Comparison of ENCODE assay signal across 8 cellular contexts in the genomic region with DNA sequence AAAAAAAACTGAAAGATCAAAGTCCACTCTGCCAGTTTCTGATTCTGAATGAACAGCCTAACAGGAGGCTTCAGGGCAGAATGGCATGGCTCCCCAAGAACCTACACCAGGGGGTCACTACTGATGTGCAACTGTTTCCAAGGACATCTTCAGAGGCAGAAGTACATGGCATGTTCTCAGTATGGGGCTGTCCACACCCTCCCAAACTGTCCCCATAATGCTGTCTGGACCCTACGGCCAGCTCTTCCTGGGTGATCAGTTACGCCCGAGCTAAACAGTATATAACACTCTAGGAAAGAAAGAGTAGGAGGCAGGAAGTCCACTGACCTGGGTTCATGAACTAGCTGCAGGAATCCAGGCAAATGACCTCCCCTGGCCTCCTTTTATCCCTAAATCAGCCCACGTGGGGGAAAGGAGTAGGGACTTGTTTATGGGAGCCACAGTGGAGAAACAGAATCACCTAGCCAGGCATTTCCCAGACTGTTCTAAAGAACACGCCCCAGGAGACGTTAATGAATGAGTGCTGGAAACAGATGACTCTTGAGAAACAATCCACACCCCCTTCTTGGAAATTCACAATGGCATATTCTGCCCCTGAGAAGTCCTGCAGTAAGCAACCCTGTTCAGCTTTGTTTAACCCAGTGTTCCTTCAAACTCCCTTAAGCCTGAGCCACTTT. TPM values are rescaled to one million over a fixed set of nuclear protein-coding genes. Genes with fewer than 3 reads are reported as not detected.
DNase-seq lines count a peak whose midpoint lies in the region; ATAC-seq and TF ChIP-seq lines count a peak whose summit lies in the region.

No MANE protein-coding gene starts in this region.

- TF ChIP-seq CTCF in adrenal gland (IDR thresholded peaks at IDR 0.05) (no peak), kidney epithelial cell (IDR thresholded peaks at IDR 0.05; ENCODE audit: insufficient read depth, low read length, poor library complexity, severe bottlenecking) (no peak)

- H3K27me3 Mint-ChIP-seq in stimulated activated naive B cell treated with anti-CD40 and anti-IgM and Interleukin-4, amounts not matched to agents 10 μg/mL and 1 μg/mL and 100 μg/mL, for 72 hours: no peaks in the 10 kb centered on the region

- H3K4me3 Mint-ChIP-seq in stimulated activated naive B cell treated with anti-CD40 and anti-IgM and Interleukin-4, amounts not matched to agents 10 μg/mL and 1 μg/mL and 100 μg/mL, for 72 hours: peak overlapping the region; percentile 91

- no peaks in the 10 kb centered on the region for H3K9me3 Mint-ChIP-seq in stimulated activated naive B cell treated with anti-CD40 and anti-IgM and Interleukin-4, amounts not matched to agents 10 μg/mL and 1 μg/mL and 100 μg/mL, for 72 hours

- H3K36me3 ChIP-seq in adrenal gland (replicated peaks in 1 of 2) (no peaks in the 10 kb centered on the region), kidney epithelial cell (ENCODE audit: control insufficient read depth, insufficient read depth, low read length) (no peaks in the 10 kb centered on the region)

- peak overlapping the region; percentile 85 for H3K27ac Mint-ChIP-seq in stimulated activated naive B cell treated with anti-CD40 and anti-IgM and Interleukin-4, amounts not matched to agents 10 μg/mL and 1 μg/mL and 100 μg/mL, for 72 hours

- H3K4me1 Mint-ChIP-seq in stimulated activated naive B cell treated with anti-CD40 and anti-IgM and Interleukin-4, amounts not matched to agents 10 μg/mL and 1 μg/mL and 100 μg/mL, for 72 hours: peaks cover 53 to 94% of the 10 kb centered on the region in 2 donors

- peak overlapping the region; percentile 81 to 97 (median 96) for H3K27ac ChIP-seq in adrenal gland

- peak in 1 of 2 donors; percentile 20 for TF ChIP-seq POLR2A in adrenal gland (IDR thresholded peaks at IDR 0.05)

- WGBS in adrenal gland, 4 donors: 31 to 45% (median 42%) methylated on average over 4 to 6 of the region's 6 CpGs

- ATAC-seq in stimulated activated naive B cell treated with anti-CD40 and anti-IgM and Interleukin-4, amounts not matched to agents 10 μg/mL and 1 μg/mL and 100 μg/mL, for 72 hours (replicated peaks): no peak

- H3K4me1 ChIP-seq in adrenal gland (replicated peaks in 1 of 2): peaks cover 51 to 89% of the 10 kb centered on the region in 2 donors

- no peaks in the 10 kb centered on the region for H3K27me3 ChIP-seq in adrenal gland
- H3K27me3 ChIP-seq in kidney epithelial cell (ENCODE audit: control insufficient read depth, insufficient read depth, low read length): no peaks in the 10 kb centered on the region

- H3K9me3 ChIP-seq in adrenal gland (replicated peaks in 1 of 3): no peaks in the 10 kb centered on the region

- H3K36me3 Mint-ChIP-seq in stimulated activated naive B cell treated with anti-CD40 and anti-IgM and Interleukin-4, amounts not matched to agents 10 μg/mL and 1 μg/mL and 100 μg/mL, for 72 hours: peaks cover 1 to 13% of the 10 kb centered on the region in 2 donors

- DNase-seq in HT-29 (ENCODE audit: low spot score) (peak; percentile 75), adrenal gland (peak in 5 of 7 donors; percentile 31 to 75 (median 59)), kidney epithelial cell (ENCODE audit: low read depth) (peak; percentile 42), CD1c-positive myeloid dendritic cell (ENCODE audit: extremely low spot score) (no peak), mesenteric fat pad (ENCODE audit: low spot score) (no peak), SHP77 treated with DMSO at 0.1 percent for 48 hours (lab: John Stamatoyannopoulos, UW) (no peak), HuH-7.5 (ENCODE audit: low spot score) (no peak)
- DNase-seq in stimulated activated naive B cell treated with anti-CD40 and anti-IgM and Interleukin-4, amounts not matched to agents 10 μg/mL and 1 μg/mL and 100 μg/mL, for 72 hours: no peak

- H3K4me3 ChIP-seq in adrenal gland: peak overlapping the region in 1 of 4 donors; percentile 79
- H3K4me3 ChIP-seq in kidney epithelial cell (ENCODE audit: low read depth, low read length): no peak overlapping the region

- intact Hi-C loops in adrenal gland (cut with DNase I): no loop called here

RNA-seq across cellular contexts. Expression of a gene that starts 2.5 kb away (rescaled TPM):
- total RNA-seq in HT-29 (2014; rRNA removed; shearing (Covaris generic)): 229 and 311 TPM in 2 replicates
- total RNA-seq in adrenal gland: 100 to 1,000 TPM; 185 to 293 (median 214) TPM
- polyA plus RNA-seq in adrenal gland: 100 to 1,000 TPM in 1 of 3 donors, 10 to 100 TPM in 2; 25.7 to 201 (median 63.8) TPM
- total RNA-seq in kidney epithelial cell: 155 and 160 TPM in 2 replicates
- 516 TPM for total RNA-seq in mesenteric fat pad

RNA-seq across cellular contexts. Expression of a gene that starts 19.5 kb away (rescaled TPM):
- total RNA-seq in HT-29 (2014; rRNA removed; shearing (Covaris generic)): 73.9 and 77.2 TPM in 2 replicates
- 100 to 1,000 TPM in 3 of 8 donors, 10 to 100 TPM in 5; 48.8 to 118 (median 87.4) TPM for total RNA-seq in adrenal gland
- 100 to 1,000 TPM in 2 of 3 donors, 10 to 100 TPM in 1; 56.9 to 181 (median 139) TPM for polyA plus RNA-seq in adrenal gland
- total RNA-seq in kidney epithelial cell: 36.8 and 45.4 TPM in 2 replicates
- 51.5 TPM for total RNA-seq in mesenteric fat pad

RNA-seq across cellular contexts. Expression of a gene that starts 19.8 kb away (rescaled TPM):
- 266 and 310 TPM in 2 replicates for total RNA-seq in HT-29 (2014; rRNA removed; shearing (Covaris generic))
- total RNA-seq in adrenal gland: 100 to 1,000 TPM in 5 of 8 donors, 10 to 100 TPM in 3; 84.9 to 314 (median 110) TPM
- 100 to 1,000 TPM in 1 of 3 donors, 10 to 100 TPM in 2; 54.8 to 129 (median 89.0) TPM for polyA plus RNA-seq in adrenal gland
- 173 and 174 TPM in 2 replicates for total RNA-seq in kidney epithelial cell
- 89.7 TPM for total RNA-seq in mesenteric fat pad

RNA-seq across cellular contexts. Expression of a gene that starts 29.0 kb away (rescaled TPM):
- total RNA-seq in HT-29 (2014; rRNA removed; shearing (Covaris generic)): 0.05 and 0.56 TPM in 2 replicates
- 10 to 100 TPM in 1 of 8 donors, 1 to 10 TPM in 7; 2.6 to 15.3 (median 4.1) TPM for total RNA-seq in adrenal gland
- polyA plus RNA-seq in adrenal gland: 1 to 10 TPM in 2 of 3 donors, under 1 TPM in 1; 0.11 to 4.0 (median 2.1) TPM
- total RNA-seq in kidney epithelial cell: 0.92 TPM in 1 of 2 replicates, not detected in the other
- total RNA-seq in mesenteric fat pad: 34.8 TPM

Comparison
In these comparisons a context has a peak if more than half of its experiments do, and no peak if none do; other contexts are left out.
1. DNase-seq: peak in HT-29 (single experiment), adrenal gland (5 of 7) and kidney epithelial cell (single experiment); none in stimulated activated naive B cell treated with anti-CD40 and anti-IgM and Interleukin-4, amounts not matched to agents 10 μg/mL and 1 μg/mL and 100 μg/mL, for 72 hours (single experiment), CD1c-positive myeloid dendritic cell (single experiment), mesenteric fat pad (single experiment), SHP77 treated with DMSO at 0.1 percent for 48 hours (single experiment) and HuH-7.5 (single experiment).